ENCODE assay signal across 19 cellular contexts in genomic region chr9:108837530-108837929, GRCh38. TPM values are rescaled to one million over a fixed set of nuclear protein-coding genes. Genes with fewer than 3 reads are reported as not detected.
DNase-seq lines count a peak whose midpoint lies in the region; ATAC-seq and TF ChIP-seq lines count a peak whose summit lies in the region.
"Had no signal": no experiment of that assay in that cellular context is flagged by ENCODE, and none has a peak within 500 bp of the region (broad histone marks: within the 10 kb centered on the region; RNA-seq: fewer than 3 reads in every experiment).

No MANE protein-coding gene starts in this region.

- H3K9ac ChIP-seq in BLaER1 = no peak overlapping the region

- no peak for TF ChIP-seq CTCF in vagina (IDR thresholded peaks at IDR 0.05)

- H3K36me3 ChIP-seq in BLaER1 = no peaks in the 10 kb centered on the region
- H3K36me3 ChIP-seq in vagina = no peaks in the 10 kb centered on the region
- H3K36me3 ChIP-seq: HAP-1, Peyer's patch had no signal

- H3K9me3 ChIP-seq in BLaER1 (peaks cover 5% of the 10 kb centered on the region; the same call in 1 of the 2 replicates), vagina (no peaks in the 10 kb centered on the region)
- H3K9me3 ChIP-seq: HAP-1, Peyer's patch had no signal

- intact Hi-C loops in vagina (cut with DNase I) = no loop called here

- peak; percentile 63 for DNase-seq in HT1080 (ENCODE audit: low read depth)
- DNase-seq in SW480 (ENCODE audit: low spot score) = peak; percentile 17
- DNase-seq in anterior cingulate cortex (lab: John Stamatoyannopoulos, UW) = no peak
- no peak for DNase-seq in vagina (ENCODE audit: extremely low spot score in 2 of 2)
- DNase-seq: AML-193; CD4-positive, alpha-beta memory T cell; DND-41; NCI-H1092; NCI-H345; NCI-H526 treated with DMSO at 0.1 percent for 48 hours; Peyer's patch; SIG-M5 had no signal

- no peak for TF ChIP-seq POLR2A in vagina (IDR thresholded peaks at IDR 0.05)

- H3K4me1 ChIP-seq in BLaER1 (peaks cover 60% of the 10 kb centered on the region), vagina (no peaks in the 10 kb centered on the region)
- H3K4me1 ChIP-seq: HAP-1, Peyer's patch had no signal

- H3K27ac ChIP-seq in BLaER1 (no peak overlapping the region), vagina (no peak overlapping the region)
- H3K27ac ChIP-seq: HL-60, Peyer's patch had no signal

- H3K4me3 ChIP-seq in BLaER1 (no peak overlapping the region), vagina (no peak overlapping the region)
- H3K4me3 ChIP-seq: HAP-1, K562, Peyer's patch had no signal

- ATAC-seq in esophagus mucosa (peak; percentile 92), GM21367 (IDR thresholded peaks at IDR 0.05; ENCODE audit: unreplicated experiment) (no peak), HG02798 (IDR thresholded peaks at IDR 0.05; ENCODE audit: poor library complexity, unreplicated experiment) (no peak)
- ATAC-seq: K562 had no signal

- no peaks in the 10 kb centered on the region for H3K27me3 ChIP-seq in BLaER1
- H3K27me3 ChIP-seq in vagina = no peaks in the 10 kb centered on the region
- H3K27me3 ChIP-seq: Peyer's patch had no signal

- no peaks in the 10 kb centered on the region for H4K20me1 ChIP-seq in BLaER1

- peak overlapping the region; percentile 81; the same call in 1 of the 2 replicates for H3K4me2 ChIP-seq in BLaER1

RNA-seq across cellular contexts. Expression of gene ACTL7B, which starts 18.3 kb away (rescaled TPM):
- total RNA-seq in HT1080 (2014; rRNA removed; shearing (Covaris generic)) = not detected in 2 replicates
- not detected in 2 replicates for polyA plus RNA-seq in HT1080 (2015; cell fraction: cytosol; rRNA removed)
- polyA plus RNA-seq in HT1080 (2015; cell fraction: nucleus; rRNA removed) = not detected in 2 replicates
- total RNA-seq in esophagus mucosa (not detected), vagina (not detected)
- total RNA-seq: K562, Peyer's patch had no signal
- polyA plus RNA-seq: CD4-positive, alpha-beta memory T cell; K562 had no signal

RNA-seq across cellular contexts. Expression of gene ACTL7A, which starts 24.5 kb away (rescaled TPM):
- total RNA-seq in HT1080 (2014; rRNA removed; shearing (Covaris generic)) = not detected in 2 replicates
- polyA plus RNA-seq in HT1080 (2015; cell fraction: cytosol; rRNA removed) = not detected in 2 replicates
- polyA plus RNA-seq in HT1080 (2015; cell fraction: nucleus; rRNA removed) = not detected in 2 replicates
- total RNA-seq in esophagus mucosa (not detected), vagina (not detected)
- total RNA-seq: CD4-positive, alpha-beta memory T cell; K562; Peyer's patch had no signal
- polyA plus RNA-seq: CD4-positive, alpha-beta memory T cell; K562 had no signal

Comparison
In these comparisons a context has a peak if more than half of its experiments do, and no peak if none do; other contexts are left out.
1. DNase-seq: peak in HT1080 (single experiment) and SW480 (single experiment); none in anterior cingulate cortex (0 of 58) and vagina (0 of 2).